Comparison of ENCODE assay signal across 11 cellular contexts in genomic region chr19:11152318-11153062, GRCh38. TPM values are rescaled to one million over a fixed set of nuclear protein-coding genes. Genes with fewer than 3 reads are reported as not detected.
DNase-seq lines count a peak whose midpoint lies in the region; ATAC-seq, FAIRE-seq and TF ChIP-seq lines count a peak whose summit lies in the region.
"Had no signal": no experiment of that assay in that cellular context is flagged by ENCODE, and none has a peak within 500 bp of the region (broad histone marks: within the 10 kb centered on the region; RNA-seq: fewer than 3 reads in every experiment).

No MANE protein-coding gene starts in this region.

- H3F3A ChIP-seq in GM23248 (ENCODE audit: insufficient read depth) = peaks cover 8% of the 10 kb centered on the region; the same call in 1 of the 2 replicates

- TF ChIP-seq CTCF in GM12878 (IDR thresholded peaks at IDR 0.05 in 2 of 3, conservative IDR thresholded peaks at IDR 0.05 in 1 of 3; ENCODE audit: control insufficient read depth in 2 of 3, extremely low read depth in 1 of 3, insufficient read depth in 1 of 3, low read depth in 3 of 3, low read length in 3 of 3) = no peak
- TF ChIP-seq CTCF in hepatocyte (IDR thresholded peaks at IDR 0.05; ENCODE audit: poor library complexity) = no peak
- no peak for TF ChIP-seq CTCF in foreskin keratinocyte (conservative IDR thresholded peaks at IDR 0.05)

- no peak for TF ChIP-seq POLR2A in GM12878 (IDR thresholded peaks at IDR 0.05; ENCODE audit: low read depth, low read length)

- H3K4me2 ChIP-seq in GM23248 (ENCODE audit: unreplicated experiment) = peak overlapping the region; percentile 23
- H3K4me2 ChIP-seq in GM12878 (ENCODE audit: control insufficient read depth, insufficient read depth) = no peak overlapping the region
- H3K4me2 ChIP-seq in hepatocyte = no peak overlapping the region

- no peak for TF ChIP-seq RAD21 in GM12878 (IDR thresholded peaks at IDR 0.05; ENCODE audit: insufficient read depth, low read depth, low read length)

- FAIRE-seq in GM12878 (lab: Jason Lieb, UNC) = no peak
- FAIRE-seq: H1 had no signal

- CTCF ChIA-PET in GM12878 (lab: Yijun Ruan, JAX) = no interaction called here

- no peaks in the 10 kb centered on the region for H3K9me3 ChIP-seq in GM23248 (ENCODE audit: low read depth)
- H3K9me3 ChIP-seq in GM12878 (replicated peaks; ENCODE audit: control insufficient read depth, insufficient read depth, low read length) = no peaks in the 10 kb centered on the region
- no peaks in the 10 kb centered on the region for H3K9me3 ChIP-seq in hepatocyte (ENCODE audit: low read depth)

- H2AFZ ChIP-seq in GM23248 = peak overlapping the region; percentile 66
- H2AFZ ChIP-seq in GM12878 (ENCODE audit: control insufficient read depth, low read depth, low read length) = no peak overlapping the region; the same call in 1 of the 2 replicates
- no peak overlapping the region for H2AFZ ChIP-seq in hepatocyte

- H4K20me1 ChIP-seq in GM23248 (ENCODE audit: insufficient read depth) (no peaks in the 10 kb centered on the region), GM12878 (ENCODE audit: control insufficient read depth, insufficient read depth) (no peaks in the 10 kb centered on the region), hepatocyte (ENCODE audit: insufficient read depth, poor library complexity, severe bottlenecking) (no peaks in the 10 kb centered on the region)

- H3K9me2 ChIP-seq in GM23248 (ENCODE audit: insufficient read depth) = no peaks in the 10 kb centered on the region
- H3K9me2 ChIP-seq in hepatocyte (replicated peaks; ENCODE audit: insufficient read depth) = no peaks in the 10 kb centered on the region

- SMC1A ChIA-PET in GM12878 (lab: Charles Lee; ENCODE audit: uncharacterized antibody, unreplicated experiment) = interaction anchor here (0.8 kb wide), 1 partner anchor 189 kb away, joined by 3 read pairs; no protein-coding TSS in a partner anchor

- H3K79me2 ChIP-seq in GM23248 (ENCODE audit: insufficient read depth) = peaks cover 52% of the 10 kb centered on the region
- H3K79me2 ChIP-seq in GM12878 (ENCODE audit: control insufficient read depth, insufficient read depth, low read length) = peaks cover 26% of the 10 kb centered on the region
- peaks cover 38% of the 10 kb centered on the region for H3K79me2 ChIP-seq in hepatocyte

- POLR2A ChIA-PET in GM12878 (lab: Charles Lee) = no interaction called here

- H3K27me3 ChIP-seq in GM23248 (replicated peaks; ENCODE audit: insufficient read depth) (no peaks in the 10 kb centered on the region), GM12878 (replicated peaks in 1 of 2; ENCODE audit: control insufficient read depth in 2 of 2, insufficient read depth in 2 of 2, low read length in 1 of 2) (no peaks in the 10 kb centered on the region), hepatocyte (no peaks in the 10 kb centered on the region), foreskin keratinocyte (no peaks in the 10 kb centered on the region)

- peak overlapping the region; percentile 90 for H3K27ac ChIP-seq in GM23248
- no peak overlapping the region for H3K27ac ChIP-seq in GM12878 (ENCODE audit: control insufficient read depth, insufficient read depth)
- peak overlapping the region; percentile 66 for H3K27ac ChIP-seq in hepatocyte
- H3K27ac ChIP-seq in foreskin keratinocyte = no peak overlapping the region

- TSS peak; percentile 62 for BruUV-seq in GM12878 (replicated peaks; lab: Mats Ljungman, UMichigan)

- intact Hi-C loops in GM12878 (cut with micrococcal nuclease; ENCODE audit: unreplicated experiment) = no loop called here

- H3K4me1 ChIP-seq in GM23248 (ENCODE audit: insufficient read depth) (peaks cover 15% of the 10 kb centered on the region), GM12878 (ENCODE audit: control insufficient read depth, insufficient read depth, low read length) (no peaks in the 10 kb centered on the region; the same call in 1 of the 2 replicates), hepatocyte (ENCODE audit: insufficient read depth) (peaks cover 5% of the 10 kb centered on the region), foreskin keratinocyte (peaks cover 5% of the 10 kb centered on the region)

- TF ChIP-seq EP300 in GM12878 (IDR thresholded peaks at IDR 0.05; ENCODE audit: borderline replicate concordance in 1 of 2, control insufficient read depth in 1 of 2, low read depth in 2 of 2, low read length in 2 of 2) = no peak

- H3K4me3 ChIP-seq in GM23248 = no peak overlapping the region; the same call in 1 of the 2 replicates
- H3K4me3 ChIP-seq in GM12878 = no peak overlapping the region
- H3K4me3 ChIP-seq in hepatocyte = no peak overlapping the region
- H3K4me3 ChIP-seq in skeletal muscle cell (ENCODE audit: low read depth, low read length) = no peak overlapping the region

- DNase-seq in GM23248 = peak; percentile 90
- DNase-seq in GM12878 (ENCODE audit: low read depth, low spot score) = no peak
- no peak for DNase-seq in hepatocyte (ENCODE audit: low spot score)
- DNase-seq in skeletal muscle cell (ENCODE audit: low read depth) = peak; percentile 82
- no peak for DNase-seq in SK-N-DZ (ENCODE audit: low spot score)
- DNase-seq in foreskin keratinocyte = no peak
- no peak for DNase-seq in central memory CD4-positive, alpha-beta T cell
- DNase-seq in NOMO-1 treated with dmso at 0.1 percent for 144 hours (lab: John Stamatoyannopoulos, UW; ENCODE audit: unreplicated experiment) = no peak
- DNase-seq: cerebellar nuclear complex, Kasumi-1 had no signal

- in situ Hi-C loops in GM23248 (cut with MboI) (no loop called here), GM12878 (cut with MboI) (no loop called here)

- no peaks in the 10 kb centered on the region for H3K36me3 ChIP-seq in GM23248 (ENCODE audit: low read depth)
- peaks cover 0 to 1% of the 10 kb centered on the region in 2 experiments; a peak in 1 of 4 replicates for H3K36me3 ChIP-seq in GM12878 (ENCODE audit: control insufficient read depth in 2 of 2, insufficient read depth in 2 of 2, low read length in 1 of 2)
- H3K36me3 ChIP-seq in hepatocyte (replicated peaks; ENCODE audit: insufficient read depth, low read depth) = no peaks in the 10 kb centered on the region

- RAD21 ChIA-PET in GM12878 (lab: Charles Lee; ENCODE audit: unreplicated experiment) = interaction anchor here (0.9 kb wide), 1 partner anchor 15 kb away, joined by 3 read pairs; no protein-coding TSS in a partner anchor

- ATAC-seq in GM12878 (no peak), foreskin keratinocyte (no peak)

- WGBS in GM23248 (ENCODE audit: low coverage in 1 of 2, low lambda C conversion rate in 2 of 2, missing lambda C conversion rate in 2 of 2), 2 experiments = 23 to 24% methylated on average over 11 of the region's 11 CpGs
- WGBS in GM12878 (ENCODE audit: insufficient coverage, insufficient replicate concordance, low lambda C conversion rate, missing lambda C conversion rate) = 96% methylated on average over 11 of the region's 11 CpGs
- 84% methylated on average over 11 of the region's 11 CpGs for WGBS in hepatocyte (ENCODE audit: low lambda C conversion rate, missing lambda C conversion rate)

- H3K9ac ChIP-seq in GM23248 (peak overlapping the region; percentile 74), GM12878 (ENCODE audit: control insufficient read depth, insufficient read depth, low read length) (no peak overlapping the region)

RNA-seq across cellular contexts. Expression of gene SPC24, which starts 3.1 kb away (rescaled TPM):
- 9.5 and 19.8 TPM in 2 replicates for total RNA-seq in GM23248 (2014; rRNA removed; shearing (Covaris generic))
- polyA plus RNA-seq in GM23248 (2016; fragmentation: Nextera tagmentation; extraction: Ambion mirVana) (14.8 and 16.2 TPM in 2 replicates), GM12878 (2011; rRNA removed) (22.0 and 25.6 TPM in 2 replicates), GM12878 (2014; fragmentation: Illumina TruSeq; extraction: Trizol) (17.0 and 18.1 TPM in 2 replicates), GM12878 (2014; fragmentation: Nextera tagmentation; extraction: Ambion mirVana) (10 to 100 TPM in 1 of 2 experiments, 1 to 10 TPM in 1; 9.4 to 18.4 TPM), GM12878 (2014; rRNA removed) (34.4 and 55.4 TPM in 2 replicates), GM12878 (2016; fragmentation: Nextera tagmentation; extraction: Ambion mirVana) (10 to 100 TPM; 65.3 to 72.6 TPM), hepatocyte (5.2 and 8.8 TPM in 2 replicates), foreskin keratinocyte (23.0 and 27.9 TPM in 2 replicates)
- total RNA-seq in GM12878 (2013; cell fraction: nucleolus; rRNA removed) = 7.9 and 10.3 TPM in 2 replicates
- total RNA-seq in GM12878 (2014; rRNA removed) (69.3 and 70.8 TPM in 2 replicates), GM12878 (2014; rRNA removed; fragmentation: Illumina TruSeq; extraction: Trizol) (43.4 and 47.0 TPM in 2 replicates), GM12878 (2021) (59.1 and 65.0 TPM in 2 replicates), hepatocyte (9.0 and 11.5 TPM in 2 replicates), foreskin keratinocyte (29.4 and 43.8 TPM in 2 replicates)
- 15.4 TPM for polyA plus RNA-seq in GM12878 (2011; ENCODE audit: low read depth)
- 27.5 and 36.4 TPM in 2 replicates for polyA plus RNA-seq in GM12878 (2011; cell fraction: cytosol; rRNA removed)
- polyA plus RNA-seq in GM12878 (2011; cell fraction: nucleus; rRNA removed) = 28.5 and 31.1 TPM in 2 replicates
- 18.4 and 22.6 TPM in 2 replicates for polyA plus RNA-seq in GM12878 (2012)
- 50.6 and 56.3 TPM in 2 replicates for polyA minus RNA-seq in GM12878 (2011; rRNA and poly(A)+ RNA removed)
- 27.4 and 31.9 TPM in 2 replicates for polyA minus RNA-seq in GM12878 (2011; cell fraction: cytosol; rRNA and poly(A)+ RNA removed)
- polyA minus RNA-seq in GM12878 (2011; cell fraction: nucleus; rRNA and poly(A)+ RNA removed) = 8.1 and 16.5 TPM in 2 replicates
- 120 and 144 TPM in 2 replicates for polyA plus RNA-seq in SK-N-DZ (2014; cell fraction: cytosol; rRNA removed)
- polyA plus RNA-seq in SK-N-DZ (2014; cell fraction: nucleus; rRNA removed) = 99.3 and 99.7 TPM in 2 replicates

RNA-seq across cellular contexts. Expression of gene KANK2, which starts 44.9 kb away (rescaled TPM):
- total RNA-seq in GM23248 (2014; rRNA removed; shearing (Covaris generic)) = 215 and 278 TPM in 2 replicates
- 76.3 and 77.1 TPM in 2 replicates for polyA plus RNA-seq in GM23248 (2016; fragmentation: Nextera tagmentation; extraction: Ambion mirVana)
- 23.9 and 26.1 TPM in 2 replicates for total RNA-seq in GM12878 (2013; cell fraction: nucleolus; rRNA removed)
- total RNA-seq in GM12878 (2014; rRNA removed) = 25.9 and 28.2 TPM in 2 replicates
- 17.4 and 18.9 TPM in 2 replicates for total RNA-seq in GM12878 (2014; rRNA removed; fragmentation: Illumina TruSeq; extraction: Trizol)
- total RNA-seq in GM12878 (2021) = 31.9 and 32.9 TPM in 2 replicates
- 10.1 TPM for polyA plus RNA-seq in GM12878 (2011; ENCODE audit: low read depth)
- polyA plus RNA-seq in GM12878 (2011; rRNA removed) = 5.4 and 10.8 TPM in 2 replicates
- 15.1 and 19.4 TPM in 2 replicates for polyA plus RNA-seq in GM12878 (2011; cell fraction: cytosol; rRNA removed)
- polyA plus RNA-seq in GM12878 (2011; cell fraction: nucleus; rRNA removed) = 7.4 and 12.1 TPM in 2 replicates
- polyA plus RNA-seq in GM12878 (2012) = 13.4 and 16.1 TPM in 2 replicates
- 21.9 and 33.0 TPM in 2 replicates for polyA plus RNA-seq in GM12878 (2014; fragmentation: Illumina TruSeq; extraction: Trizol)
- polyA plus RNA-seq in GM12878 (2014; fragmentation: Nextera tagmentation; extraction: Ambion mirVana) = 1 to 10 TPM; 4.9 to 7.3 TPM
- 19.4 and 23.3 TPM in 2 replicates for polyA plus RNA-seq in GM12878 (2014; rRNA removed)
- 10 to 100 TPM; 17.1 to 23.2 TPM for polyA plus RNA-seq in GM12878 (2016; fragmentation: Nextera tagmentation; extraction: Ambion mirVana)
- polyA minus RNA-seq in GM12878 (2011; rRNA and poly(A)+ RNA removed) = 10.5 and 23.3 TPM in 2 replicates
- 9.1 and 13.2 TPM in 2 replicates for polyA minus RNA-seq in GM12878 (2011; cell fraction: cytosol; rRNA and poly(A)+ RNA removed)
- 2.2 and 6.3 TPM in 2 replicates for polyA minus RNA-seq in GM12878 (2011; cell fraction: nucleus; rRNA and poly(A)+ RNA removed)
- total RNA-seq in hepatocyte = 58.3 and 60.3 TPM in 2 replicates
- 35.2 and 39.6 TPM in 2 replicates for polyA plus RNA-seq in hepatocyte
- 20.7 and 22.0 TPM in 2 replicates for polyA plus RNA-seq in SK-N-DZ (2014; cell fraction: cytosol; rRNA removed)
- polyA plus RNA-seq in SK-N-DZ (2014; cell fraction: nucleus; rRNA removed) = 14.7 and 21.7 TPM in 2 replicates
- 12.3 and 14.5 TPM in 2 replicates for total RNA-seq in foreskin keratinocyte
- 5.0 and 6.1 TPM in 2 replicates for polyA plus RNA-seq in foreskin keratinocyte

Comparison
In these comparisons a context has a peak if more than half of its experiments do, and no peak if none do; other contexts are left out.
1. DNase-seq: peak in GM23248 (single experiment) and skeletal muscle cell (single experiment); none in GM12878 (single experiment), hepatocyte (single experiment), SK-N-DZ (single experiment), foreskin keratinocyte (0 of 2), central memory CD4-positive, alpha-beta T cell (single experiment) and NOMO-1 treated with dmso at 0.1 percent for 144 hours (single experiment).
2. H3K27ac ChIP-seq: peak in GM23248 (single experiment) and hepatocyte (single experiment); none in GM12878 (single experiment) and foreskin keratinocyte (single experiment).